1 cellular context compared by ENCODE assay signal in genomic region chr12:132490481-132491348, GRCh38.
A peak's percentile ranks its signal among the peaks of the same experiment; 100 is the strongest.
TF ChIP-seq lines count a peak whose summit lies in the region.

No MANE protein-coding gene starts in this region.

TF ChIP-seq in HepG2, 621 proteins besides CTCF, POLR2A, EP300 and RAD21 (continued from another document and continues in another):
- TF ChIP-seq AKNA (CRISPR knock-in tag; IDR thresholded peaks at IDR 0.05; ENCODE audit: borderline replicate concordance) (no peak), SOX6 (IDR thresholded peaks at IDR 0.05) (no peak), SOX6 (CRISPR knock-in tag; IDR thresholded peaks at IDR 0.05) (0 out of 2 replicates have a peak, but pooled peaks have one; percentile 13), LCORL (IDR thresholded peaks at IDR 0.05) (no peak), LCORL (CRISPR knock-in tag; IDR thresholded peaks at IDR 0.05) (no peak), HOXA5 (CRISPR knock-in tag; IDR thresholded peaks at IDR 0.05) (no peak), SNAPC5 (CRISPR knock-in tag; IDR thresholded peaks at IDR 0.05; ENCODE audit: borderline replicate concordance) (no peak), KAT8 (CRISPR knock-in tag; IDR thresholded peaks at IDR 0.05) (no peak), CENPX (CRISPR knock-in tag; IDR thresholded peaks at IDR 0.05) (no peak), ARID5B (CRISPR knock-in tag; IDR thresholded peaks at IDR 0.05) (no peak), ZBTB7A (CRISPR knock-in tag; IDR thresholded peaks at IDR 0.05) (0 out of 2 replicates have a peak, but pooled peaks have one; percentile 20), HOXA3 (CRISPR knock-in tag; IDR thresholded peaks at IDR 0.05) (0 out of 2 replicates have a peak, but pooled peaks have one; percentile 3), ZNF850 (CRISPR knock-in tag; conservative IDR thresholded peaks at IDR 0.05) (no peak), REL (CRISPR knock-in tag; conservative IDR thresholded peaks at IDR 0.05) (no peak), ZFP36L2 (CRISPR knock-in tag; IDR thresholded peaks at IDR 0.05) (no peak), PLSCR1 (CRISPR knock-in tag; IDR thresholded peaks at IDR 0.05; ENCODE audit: borderline replicate concordance) (no peak), BATF2 (CRISPR knock-in tag; IDR thresholded peaks at IDR 0.05) (no peak), KDM5B (CRISPR knock-in tag; IDR thresholded peaks at IDR 0.05; ENCODE audit: borderline replicate concordance) (peak; percentile 38; the same call in 1 of the 2 replicates), KDM6A (CRISPR knock-in tag; IDR thresholded peaks at IDR 0.05; ENCODE audit: low read depth) (no peak), ZBTB10 (CRISPR knock-in tag; IDR thresholded peaks at IDR 0.05; ENCODE audit: borderline replicate concordance) (no peak), ZBTB1 (CRISPR knock-in tag; IDR thresholded peaks at IDR 0.05; ENCODE audit: borderline replicate concordance) (no peak), MEF2D (CRISPR knock-in tag; IDR thresholded peaks at IDR 0.05) (no peak), ZNF136 (CRISPR knock-in tag; IDR thresholded peaks at IDR 0.05; ENCODE audit: low read depth) (no peak), HNRNPL (IDR thresholded peaks at IDR 0.05; ENCODE audit: low read depth, low read length) (0 out of 2 replicates have a peak, but pooled peaks have one; percentile 15), SYNCRIP (IDR thresholded peaks at IDR 0.05; ENCODE audit: insufficient read depth, low read depth, low read length) (no peak), ZMYM3 (CRISPR knock-in tag; IDR thresholded peaks at IDR 0.05) (no peak), ZNF513 (CRISPR knock-in tag; conservative IDR thresholded peaks at IDR 0.05) (no peak), MIER2 (CRISPR knock-in tag; IDR thresholded peaks at IDR 0.05) (no peak), NFKB2 (CRISPR knock-in tag; IDR thresholded peaks at IDR 0.05; ENCODE audit: borderline replicate concordance) (no peak), HOXA9 (CRISPR knock-in tag; IDR thresholded peaks at IDR 0.05; ENCODE audit: borderline replicate concordance) (no peak), ZNF619 (CRISPR knock-in tag; IDR thresholded peaks at IDR 0.05) (no peak), NFE2L2 (IDR thresholded peaks at IDR 0.05; ENCODE audit: low read length) (no peak), TARDBP (CRISPR knock-in tag; IDR thresholded peaks at IDR 0.05) (no peak), ZNF687 (CRISPR knock-in tag; IDR thresholded peaks at IDR 0.05) (peak; percentile 39), ATF2 (CRISPR knock-in tag; IDR thresholded peaks at IDR 0.05) (0 out of 2 replicates have a peak, but pooled peaks have one; percentile 18), KAT7 (CRISPR knock-in tag; IDR thresholded peaks at IDR 0.05; ENCODE audit: borderline replicate concordance) (no peak), ZNF777 (CRISPR knock-in tag; IDR thresholded peaks at IDR 0.05) (peak; percentile 94), ZFY (CRISPR knock-in tag; IDR thresholded peaks at IDR 0.05) (peak; percentile 17)
